Comparison of ENCODE assay signal across 35 cellular contexts in genomic region chr5:94808497-94808896, GRCh38.
"Had no signal": no experiment of that assay in that cellular context is flagged by ENCODE, and none has a peak within 500 bp of the region (broad histone marks: within the 10 kb centered on the region; RNA-seq: fewer than 3 reads in every experiment).

No MANE protein-coding gene starts in this region.

- DNase-seq: activated effector memory CD4-positive, alpha-beta T cell treated with anti-CD3 and anti-CD28 coated beads, Interleukin-2, amount 50 U/mL, for 16 hours; activated effector memory CD4-positive, alpha-beta T cell treated with Interleukin-2 at 50 U/mL for 16 hours; activated gamma-delta T cell; activated gamma-delta T cell treated with Interleukin-2 at 50 U/mL for 16 hours; activated naive CD4-positive, alpha-beta T cell; activated naive CD4-positive, alpha-beta T cell treated with anti-CD3 and anti-CD28 coated beads for 36 hours; activated naive CD4-positive, alpha-beta T cell treated with anti-CD3 and anti-CD28 coated beads, Interleukin-2, amount 10 ng/mL, durations not matched to agents 7 days and 5 days; activated naive CD4-positive, alpha-beta T cell treated with anti-CD3 and anti-CD28 coated beads, Interleukin-2, amount 50 U/mL, for 16 hours; activated naive CD4-positive, alpha-beta T cell treated with Interleukin-2 at 50 U/mL for 16 hours; activated naive CD8-positive, alpha-beta T cell treated with anti-CD3 and anti-CD28 coated beads for 36 hours; activated naive CD8-positive, alpha-beta T cell treated with anti-CD3 and anti-CD28 coated beads, Interleukin-2, amount 10 ng/mL, durations not matched to agents 7 days and 5 days; activated naive CD8-positive, alpha-beta T cell treated with anti-CD3 and anti-CD28 coated beads, Interleukin-2, amount 50 U/mL, for 24 hours; activated T-cell treated with anti-CD3 and anti-CD28 coated beads, Interleukin-2, amount 50 U/mL, for 1 hour; activated T-cell treated with anti-CD3 and anti-CD28 coated beads, Interleukin-2, amount 50 U/mL, for 24 hours; activated T-cell treated with anti-CD3 and anti-CD28 coated beads, Interleukin-2, amount 50 U/mL, for 4 hours; activated T-cell treated with anti-CD3 and anti-CD28 coated beads, Interleukin-2, amount 50 U/mL, for 48 hours; activated T-cell treated with anti-CD3 and anti-CD28 coated beads, Interleukin-2, amount 50 U/mL, for 72 hours; adrenal gland; amniotic stem cell; amygdala; anterior cingulate cortex; aorta; body of pancreas; brain microvascular endothelial cell; central memory CD4-positive, alpha-beta T cell had no signal

- H3K27me3 Mint-ChIP-seq: activated naive CD4-positive, alpha-beta T cell treated with anti-CD3 and anti-CD28 coated beads, Interleukin-2, amount 10 ng/mL, durations not matched to agents 7 days and 5 days; activated naive CD8-positive, alpha-beta T cell; activated naive CD8-positive, alpha-beta T cell treated with anti-CD3 and anti-CD28 coated beads for 36 hours; activated naive CD8-positive, alpha-beta T cell treated with anti-CD3 and anti-CD28 coated beads, Interleukin-2, amount 50 U/mL, for 24 hours; activated T-cell treated with anti-CD3 and anti-CD28 coated beads, Interleukin-2, amount 50 U/mL, for 24 hours; central memory CD8-positive, alpha-beta T cell had no signal

- H3K4me3 Mint-ChIP-seq: activated naive CD4-positive, alpha-beta T cell treated with anti-CD3 and anti-CD28 coated beads for 36 hours; activated naive CD4-positive, alpha-beta T cell treated with anti-CD3 and anti-CD28 coated beads, Interleukin-2, amount 10 ng/mL, durations not matched to agents 7 days and 5 days; activated naive CD4-positive, alpha-beta T cell treated with anti-CD3 and anti-CD28 coated beads, Interleukin-2, amount 50 U/mL, for 24 hours; activated naive CD8-positive, alpha-beta T cell; activated naive CD8-positive, alpha-beta T cell treated with anti-CD3 and anti-CD28 coated beads for 36 hours; activated naive CD8-positive, alpha-beta T cell treated with anti-CD3 and anti-CD28 coated beads, Interleukin-2, amount 10 ng/mL, durations not matched to agents 7 days and 5 days; activated naive CD8-positive, alpha-beta T cell treated with anti-CD3 and anti-CD28 coated beads, Interleukin-2, amount 50 U/mL, for 24 hours; activated T-cell treated with anti-CD3 and anti-CD28 coated beads, Interleukin-2, amount 50 U/mL, for 24 hours; activated T-cell treated with anti-CD3 and anti-CD28 coated beads, Interleukin-2, amount 50 U/mL, for 4 hours; activated T-cell treated with anti-CD3 and anti-CD28 coated beads, Interleukin-2, amount 50 U/mL, for 72 hours; activated T-helper 1 cell treated with anti-CD3 and anti-CD28 coated beads, Interleukin-12 subunit alpha, Interleukin-12 subunit beta, Interleukin-2, Interleukin-4 antibody, amounts not matched to agents 30 ng/mL and 10 ng/mL and 1 ng/mL, durations not matched to agents 14 hours and 24 hours and 36 hours; activated T-helper 17 cell treated with anti-CD3 and anti-CD28 coated beads, Interleukin-2, amount 50 U/mL, for 72 hours; brain; central memory CD8-positive, alpha-beta T cell had no signal

- H3K9me3 Mint-ChIP-seq: activated naive CD4-positive, alpha-beta T cell treated with anti-CD3 and anti-CD28 coated beads for 36 hours; activated naive CD4-positive, alpha-beta T cell treated with anti-CD3 and anti-CD28 coated beads, Interleukin-2, amount 10 ng/mL, durations not matched to agents 7 days and 5 days; activated naive CD4-positive, alpha-beta T cell treated with anti-CD3 and anti-CD28 coated beads, Interleukin-2, amount 50 U/mL, for 24 hours; activated naive CD4-positive, alpha-beta T cell treated with anti-CD3 and anti-CD28 coated beads, Interleukin-2, amount 50 U/mL, for 72 hours; activated naive CD8-positive, alpha-beta T cell treated with anti-CD3 and anti-CD28 coated beads, Interleukin-2, amount 10 ng/mL, durations not matched to agents 7 days and 5 days; activated naive CD8-positive, alpha-beta T cell treated with anti-CD3 and anti-CD28 coated beads, Interleukin-2, amount 50 U/mL, for 24 hours; activated T-cell treated with anti-CD3 and anti-CD28 coated beads, Interleukin-2, amount 50 U/mL, for 24 hours; activated T-cell treated with anti-CD3 and anti-CD28 coated beads, Interleukin-2, amount 50 U/mL, for 4 hours; activated T-cell treated with anti-CD3 and anti-CD28 coated beads, Interleukin-2, amount 50 U/mL, for 72 hours; activated T-helper 1 cell treated with anti-CD3 and anti-CD28 coated beads, Interleukin-12 subunit alpha, Interleukin-12 subunit beta, Interleukin-2, Interleukin-4 antibody, amounts not matched to agents 30 ng/mL and 10 ng/mL and 1 ng/mL, durations not matched to agents 14 hours and 24 hours and 36 hours; activated T-helper 17 cell treated with anti-CD3 and anti-CD28 coated beads, Interleukin-2, amount 50 U/mL, for 72 hours; activated T-helper 2 cell treated with anti-CD3 and anti-CD28 coated beads, Interferon-gamma antibody, Interleukin-2, Interleukin-4, amounts not matched to agents 10 μg/mL and 5 μg/mL and 100 μg/mL, durations not matched to agents 14 hours and 24 hours and 36 hours; brain; central memory CD8-positive, alpha-beta T cell had no signal

- H3K36me3 Mint-ChIP-seq: activated naive CD4-positive, alpha-beta T cell treated with anti-CD3 and anti-CD28 coated beads, Interleukin-2, amount 10 ng/mL, durations not matched to agents 7 days and 5 days; activated naive CD4-positive, alpha-beta T cell treated with anti-CD3 and anti-CD28 coated beads, Interleukin-2, amount 50 U/mL, for 24 hours; activated naive CD4-positive, alpha-beta T cell treated with anti-CD3 and anti-CD28 coated beads, Interleukin-2, amount 50 U/mL, for 72 hours; activated naive CD8-positive, alpha-beta T cell; activated naive CD8-positive, alpha-beta T cell treated with anti-CD3 and anti-CD28 coated beads for 36 hours; activated naive CD8-positive, alpha-beta T cell treated with anti-CD3 and anti-CD28 coated beads, Interleukin-2, amount 10 ng/mL, durations not matched to agents 7 days and 5 days; brain had no signal

- H3K27ac Mint-ChIP-seq: activated naive CD4-positive, alpha-beta T cell treated with anti-CD3 and anti-CD28 coated beads for 36 hours; activated naive CD4-positive, alpha-beta T cell treated with anti-CD3 and anti-CD28 coated beads, Interleukin-2, amount 10 ng/mL, durations not matched to agents 7 days and 5 days; activated naive CD4-positive, alpha-beta T cell treated with anti-CD3 and anti-CD28 coated beads, Interleukin-2, amount 50 U/mL, for 24 hours; activated naive CD4-positive, alpha-beta T cell treated with anti-CD3 and anti-CD28 coated beads, Interleukin-2, amount 50 U/mL, for 72 hours; activated naive CD8-positive, alpha-beta T cell; activated naive CD8-positive, alpha-beta T cell treated with anti-CD3 and anti-CD28 coated beads for 36 hours; activated naive CD8-positive, alpha-beta T cell treated with anti-CD3 and anti-CD28 coated beads, Interleukin-2, amount 10 ng/mL, durations not matched to agents 7 days and 5 days; activated naive CD8-positive, alpha-beta T cell treated with anti-CD3 and anti-CD28 coated beads, Interleukin-2, amount 50 U/mL, for 24 hours; activated T-cell treated with anti-CD3 and anti-CD28 coated beads, Interleukin-2, amount 50 U/mL, for 24 hours; activated T-cell treated with anti-CD3 and anti-CD28 coated beads, Interleukin-2, amount 50 U/mL, for 72 hours; activated T-helper 1 cell treated with anti-CD3 and anti-CD28 coated beads, Interleukin-12 subunit alpha, Interleukin-12 subunit beta, Interleukin-2, Interleukin-4 antibody, amounts not matched to agents 30 ng/mL and 10 ng/mL and 1 ng/mL, durations not matched to agents 14 hours and 24 hours and 36 hours; activated T-helper 17 cell treated with anti-CD3 and anti-CD28 coated beads, Interleukin-2, amount 50 U/mL, for 72 hours; activated T-helper 2 cell treated with anti-CD3 and anti-CD28 coated beads, Interferon-gamma antibody, Interleukin-2, Interleukin-4, amounts not matched to agents 10 μg/mL and 5 μg/mL and 100 μg/mL, durations not matched to agents 14 hours and 24 hours and 36 hours; brain had no signal

- H3K4me1 Mint-ChIP-seq: activated naive CD4-positive, alpha-beta T cell treated with anti-CD3 and anti-CD28 coated beads, Interleukin-2, amount 10 ng/mL, durations not matched to agents 7 days and 5 days; activated naive CD4-positive, alpha-beta T cell treated with anti-CD3 and anti-CD28 coated beads, Interleukin-2, amount 50 U/mL, for 24 hours; activated naive CD8-positive, alpha-beta T cell treated with anti-CD3 and anti-CD28 coated beads for 36 hours; activated naive CD8-positive, alpha-beta T cell treated with anti-CD3 and anti-CD28 coated beads, Interleukin-2, amount 10 ng/mL, durations not matched to agents 7 days and 5 days; activated naive CD8-positive, alpha-beta T cell treated with anti-CD3 and anti-CD28 coated beads, Interleukin-2, amount 50 U/mL, for 24 hours; activated T-helper 17 cell treated with anti-CD3 and anti-CD28 coated beads, Interleukin-2, amount 50 U/mL, for 72 hours; central memory CD8-positive, alpha-beta T cell had no signal

- ATAC-seq: activated naive CD8-positive, alpha-beta T cell treated with anti-CD3 and anti-CD28 coated beads, Interleukin-2, amount 50 U/mL, for 24 hours; activated T-cell treated with anti-CD3 and anti-CD28 coated beads, Interleukin-2, amount 50 U/mL, for 4 hours; activated T-helper 17 cell treated with anti-CD3 and anti-CD28 coated beads, Interleukin-2, amount 50 U/mL, for 72 hours; body of pancreas had no signal

- FAIRE-seq: astrocyte, bronchial epithelial cell had no signal
